ENCODE assay signal across 9 cellular contexts in genomic region chr17:28426081-28426519, GRCh38. TPM values are rescaled to one million over a fixed set of nuclear protein-coding genes. Genes with fewer than 3 reads are reported as not detected.
DNase-seq lines count a peak whose midpoint lies in the region; ATAC-seq and TF ChIP-seq lines count a peak whose summit lies in the region.
"Had no signal": no experiment of that assay in that cellular context is flagged by ENCODE, and none has a peak within 500 bp of the region (broad histone marks: within the 10 kb centered on the region; RNA-seq: fewer than 3 reads in every experiment).

No MANE protein-coding gene starts in this region.

- H3K27ac Mint-ChIP-seq in CD4-positive, alpha-beta T cell = no peak overlapping the region

- in situ Hi-C loops in ACHN (cut with HindIII; ENCODE audit: low pct_ligation_motif_present, low pct_unique_long_range_greater_than_20kb, low sequenced_read_pairs) = no loop called here

- POLR2A ChIA-PET in SK-N-SH (lab: Yijun Ruan, JAX) = no interaction called here
- POLR2A ChIA-PET in CD4-positive, alpha-beta T cell (lab: Charles Lee) = no interaction called here

- WGBS in SK-N-SH (ENCODE audit: low lambda C conversion rate) = 72% methylated on average over 8 of the region's 9 CpGs

- H3K4me2 ChIP-seq in SK-N-SH = no peak overlapping the region

- no peaks in the 10 kb centered on the region for H3K4me1 ChIP-seq in SK-N-SH (ENCODE audit: control insufficient read depth in 1 of 2, insufficient read depth in 2 of 2, low read depth in 1 of 2, low read length in 1 of 2)

- H3K4me1 Mint-ChIP-seq in CD4-positive, alpha-beta T cell (ENCODE audit: low read depth) = no peaks in the 10 kb centered on the region

- CTCF ChIA-PET in SK-N-SH (lab: Yijun Ruan, JAX) = interaction anchor here (2.0 kb wide), 1 partner anchor 9 kb away, joined by 13 read pairs; no protein-coding TSS in a partner anchor
- CTCF ChIA-PET in CD4-positive, alpha-beta T cell (lab: Charles Lee) = no interaction called here

- H4K20me1 ChIP-seq in SK-N-SH (ENCODE audit: insufficient read depth) = no peaks in the 10 kb centered on the region

- H3K9me3 ChIP-seq in SK-N-SH = no peaks in the 10 kb centered on the region
- H3K9me3 ChIP-seq in CD4-positive, alpha-beta T cell (ENCODE audit: control insufficient read depth, low read length) = no peaks in the 10 kb centered on the region

- TF ChIP-seq RAD21 in SK-N-SH (IDR thresholded peaks at IDR 0.05; ENCODE audit: low read length) = no peak

- no peak overlapping the region for H3K4me3 ChIP-seq in SK-N-SH (ENCODE audit: low read depth in 2 of 2, low read length in 1 of 2)

- H3K36me3 ChIP-seq in SK-N-SH (replicated peaks in 1 of 2; ENCODE audit: control insufficient read depth in 1 of 2, insufficient read depth in 2 of 2, low read length in 1 of 2) = no peaks in the 10 kb centered on the region

- TF ChIP-seq CTCF in GM12873 (IDR thresholded peaks at IDR 0.05; ENCODE audit: insufficient read depth, low read depth, low read length, missing control alignments) = peak; percentile 60
- TF ChIP-seq CTCF in SK-N-SH (IDR thresholded peaks at IDR 0.05) = peak; percentile 42; the same call in 1 of the 2 replicates
- TF ChIP-seq CTCF in CD4-positive, alpha-beta T cell (IDR thresholded peaks at IDR 0.05) = no peak

- no peaks in the 10 kb centered on the region; the same call in 1 of the 2 replicates for H3K27me3 ChIP-seq in SK-N-SH (ENCODE audit: insufficient read depth)
- H3K27me3 ChIP-seq in CD4-positive, alpha-beta T cell (ENCODE audit: control insufficient read depth, insufficient read depth, low read length) = no peaks in the 10 kb centered on the region

- no peaks in the 10 kb centered on the region for H3K9me3 Mint-ChIP-seq in CD4-positive, alpha-beta T cell

- H3K4me3 Mint-ChIP-seq in CD4-positive, alpha-beta T cell = no peak overlapping the region

- no peak for ATAC-seq in GM18873 (IDR thresholded peaks at IDR 0.05; ENCODE audit: low FRiP score, unreplicated experiment)
- no peak for ATAC-seq in CD4-positive, alpha-beta T cell (ENCODE audit: poor library complexity)

- no peak overlapping the region for H3K9ac ChIP-seq in SK-N-SH

- TF ChIP-seq EP300 in SK-N-SH (IDR thresholded peaks at IDR 0.05; ENCODE audit: borderline replicate concordance in 1 of 2, low read depth in 1 of 2, low read length in 1 of 2) = no peak

- H2AFZ ChIP-seq in SK-N-SH (ENCODE audit: low read depth) = no peak overlapping the region

- no peaks in the 10 kb centered on the region for H3K9me2 ChIP-seq in SK-N-SH

- peak; percentile 24 for DNase-seq in ACHN
- DNase-seq in SK-N-SH = peak; percentile 40
- DNase-seq in iPS-NIHi11 (ENCODE audit: low spot score) = peak; percentile 74
- no peak for DNase-seq in epidermal melanocyte (ENCODE audit: insufficient read length, low spot score)
- DNase-seq in CD4-positive, alpha-beta T cell = no peak
- no peak for DNase-seq in activated gamma-delta T cell (lab: John Stamatoyannopoulos, UW)

- no peaks in the 10 kb centered on the region for H3K36me3 Mint-ChIP-seq in CD4-positive, alpha-beta T cell (ENCODE audit: low read depth)

- intact Hi-C loops in CD4-positive, alpha-beta T cell (cut with DNase I, micrococcal nuclease) = no loop called here

- no peaks in the 10 kb centered on the region for H3F3A ChIP-seq in SK-N-SH (replicated peaks; ENCODE audit: insufficient read depth)

- H3K79me2 ChIP-seq in SK-N-SH (ENCODE audit: insufficient read depth) = no peaks in the 10 kb centered on the region

- peaks cover 22% of the 10 kb centered on the region for H3K27me3 Mint-ChIP-seq in CD4-positive, alpha-beta T cell

- no peak overlapping the region for H3K27ac ChIP-seq in SK-N-SH (ENCODE audit: low read depth in 2 of 2, low read length in 1 of 2)
- H3K27ac ChIP-seq in CD4-positive, alpha-beta T cell (ENCODE audit: low read depth, low read length) = no peak overlapping the region

TF ChIP-seq in SK-N-SH, 30 proteins besides CTCF, POLR2A, EP300 and RAD21:
- TF ChIP-seq TAF1 (IDR thresholded peaks at IDR 0.05; ENCODE audit: borderline replicate concordance, low read depth, low read length) = no peak
- TF ChIP-seq ZBTB33 (IDR thresholded peaks at IDR 0.05; ENCODE audit: borderline replicate concordance, low read depth) = no peak
- TF ChIP-seq FOSL2 (IDR thresholded peaks at IDR 0.05; ENCODE audit: borderline replicate concordance, low read depth) = no peak
- TF ChIP-seq CHD2 (IDR thresholded peaks at IDR 0.05; ENCODE audit: low read length, partially characterized antibody) = no peak
- TF ChIP-seq FOXJ3 (CRISPR knock-in tag; IDR thresholded peaks at IDR 0.05) = no peak

RNA-seq across cellular contexts. Expression of gene SLC46A1, which starts 20.1 kb away (rescaled TPM):
- 4.2 and 4.3 TPM in 2 replicates for polyA plus RNA-seq in SK-N-SH (2012; rRNA removed)
- polyA plus RNA-seq in SK-N-SH (2012; cell fraction: cytosol; rRNA removed) = 2.4 and 3.4 TPM in 2 replicates
- 7.2 and 8.2 TPM in 2 replicates for polyA plus RNA-seq in SK-N-SH (2012; cell fraction: nucleus; rRNA removed)
- total RNA-seq in CD4-positive, alpha-beta T cell = under 1 TPM; 0.44 to 0.45 TPM

RNA-seq across cellular contexts. Expression of gene SLC13A2, which starts 47.3 kb away (rescaled TPM):
- polyA plus RNA-seq in SK-N-SH (2012; rRNA removed) = not detected in 2 replicates
- not detected in 2 replicates for polyA plus RNA-seq in SK-N-SH (2012; cell fraction: cytosol; rRNA removed)
- not detected in 2 replicates for polyA plus RNA-seq in SK-N-SH (2012; cell fraction: nucleus; rRNA removed)
- total RNA-seq in CD4-positive, alpha-beta T cell = not detected
- total RNA-seq: dermis microvascular lymphatic vessel endothelial cell had no signal

RNA-seq across cellular contexts. Expression of gene SARM1, which starts 54.6 kb away (rescaled TPM):
- 17.4 and 17.9 TPM in 2 replicates for polyA plus RNA-seq in SK-N-SH (2012; rRNA removed)
- 5.9 and 12.5 TPM in 2 replicates for polyA plus RNA-seq in SK-N-SH (2012; cell fraction: cytosol; rRNA removed)
- 40.1 and 57.3 TPM in 2 replicates for polyA plus RNA-seq in SK-N-SH (2012; cell fraction: nucleus; rRNA removed)
- 10 to 100 TPM; 12.5 to 15.4 TPM for total RNA-seq in CD4-positive, alpha-beta T cell

RNA-seq across cellular contexts. Expression of gene VTN, which starts 56.0 kb away (rescaled TPM):
- 1.2 and 1.6 TPM in 2 replicates for polyA plus RNA-seq in SK-N-SH (2012; rRNA removed)
- polyA plus RNA-seq in SK-N-SH (2012; cell fraction: cytosol; rRNA removed) = 0.37 and 0.64 TPM in 2 replicates
- 7.0 and 7.4 TPM in 2 replicates for polyA plus RNA-seq in SK-N-SH (2012; cell fraction: nucleus; rRNA removed)
- under 1 TPM; 0.16 to 0.17 TPM for total RNA-seq in CD4-positive, alpha-beta T cell

Comparison
In these comparisons a context has a peak if more than half of its experiments do, and no peak if none do; other contexts are left out.
1. DNase-seq: peak in ACHN (single experiment), SK-N-SH (single experiment) and iPS-NIHi11 (single experiment); none in epidermal melanocyte (single experiment), CD4-positive, alpha-beta T cell (0 of 10) and activated gamma-delta T cell (single experiment).